ENCODE assay signal across 13 cellular contexts in genomic region chr22:46794067-46794466, GRCh38.
"Had no signal": no experiment of that assay in that cellular context is flagged by ENCODE, and none has a peak within 500 bp of the region (broad histone marks: within the 10 kb centered on the region; RNA-seq: fewer than 3 reads in every experiment).

No MANE protein-coding gene starts in this region.

- H3K4me3 Mint-ChIP-seq: nephron progenitor cell had no signal

- H3K27me3 ChIP-seq: body of pancreas, esophagus muscularis mucosa had no signal

- H3K27ac ChIP-seq: body of pancreas, esophagus muscularis mucosa had no signal

- H3K9me3 ChIP-seq: body of pancreas, esophagus muscularis mucosa had no signal

- H3K27me3 Mint-ChIP-seq: T-cell had no signal

- H3K9me3 Mint-ChIP-seq: nephron progenitor cell, T-cell had no signal

- ATAC-seq: body of pancreas, SK-N-SH treated with all-trans-retinoic acid at 6 μM for 48 hours, T-cell had no signal

- H3K4me3 ChIP-seq: body of pancreas, esophagus muscularis mucosa had no signal

- DNase-seq: activated CD4-positive, alpha-beta T cell treated with anti-CD3 and anti-CD28 coated beads for 48 hours; activated CD4-positive, CD25-positive, alpha-beta regulatory T cell; activated naive CD4-positive, alpha-beta T cell; mesendoderm; nephron progenitor cell; occipital lobe; retina; stimulated activated CD4-positive, alpha-beta T cell treated with anti-CD3 and anti-CD28 coated beads, Interleukin-2, amount 100 ng/mL, for 24 hours; T-cell; T-helper 9 cell had no signal
